3 cellular contexts compared by ENCODE assay signal in genomic region chr14:38190846-38191245, GRCh38. TPM values are rescaled to one million over a fixed set of nuclear protein-coding genes. Genes with fewer than 3 reads are reported as not detected.
"Had no signal": no experiment of that assay in that cellular context is flagged by ENCODE, and none has a peak within 500 bp of the region (broad histone marks: within the 10 kb centered on the region; RNA-seq: fewer than 3 reads in every experiment).

No MANE protein-coding gene starts in this region.

RNA-seq across cellular contexts. Expression of gene SSTR1, which starts 16.9 kb away (rescaled TPM):
- total RNA-seq: HT1080, NCI-H460, SJSA1 had no signal
